8 cellular contexts compared by ENCODE assay signal in genomic region chr4:10115271-10115656, GRCh38. TPM values are rescaled to one million over a fixed set of nuclear protein-coding genes. Genes with fewer than 3 reads are reported as not detected.
DNase-seq lines count a peak whose midpoint lies in the region; ATAC-seq and TF ChIP-seq lines count a peak whose summit lies in the region.

No MANE protein-coding gene starts in this region.

- 0% methylated on average over 8 of the region's 8 CpGs for WGBS in mammary epithelial cell (ENCODE audit: low coverage, missing lambda C conversion rate)
- 55% methylated on average over 8 of the region's 8 CpGs for WGBS in mesenchymal stem cell

- H2AFZ ChIP-seq in mammary epithelial cell (ENCODE audit: low read depth, low read length): no peak overlapping the region
- H2AFZ ChIP-seq in mesenchymal stem cell (ENCODE audit: low read depth, low read length): no peak overlapping the region

- H4K20me1 ChIP-seq in mammary epithelial cell (ENCODE audit: insufficient read depth, low read length): peaks cover 3% of the 10 kb centered on the region

- intact Hi-C loops in mammary epithelial cell (cut with micrococcal nuclease): loop anchor here (1.0 kb wide), 1 partner anchor 19 kb away; no protein-coding TSS in a partner anchor

- H3K36me3 ChIP-seq in BE2C (peaks cover 32% of the 10 kb centered on the region), MG63 (peaks cover 51% of the 10 kb centered on the region), mammary epithelial cell (ENCODE audit: insufficient read depth, low read length) (peaks cover 42% of the 10 kb centered on the region), mesenchymal stem cell (ENCODE audit: control insufficient read depth in 1 of 2, insufficient read depth in 2 of 2, low read depth in 1 of 2, low read length in 2 of 2) (peaks cover 47 to 56% of the 10 kb centered on the region in 2 experiments)

- in situ Hi-C loops in mammary epithelial cell (cut with MboI; ENCODE audit: low sequenced_read_pairs in 2 of 2): no loop called here

- H3K27ac ChIP-seq in mammary epithelial cell (ENCODE audit: insufficient read depth, low read depth, low read length) (peak overlapping the region; percentile 59), mesenchymal stem cell (ENCODE audit: low read length, poor library complexity, severe bottlenecking) (peak overlapping the region; percentile 91)

- H3K9me3 ChIP-seq in BE2C: no peaks in the 10 kb centered on the region
- no peaks in the 10 kb centered on the region for H3K9me3 ChIP-seq in MG63
- H3K9me3 ChIP-seq in mammary epithelial cell (replicated peaks; ENCODE audit: insufficient read depth, low read length): no peaks in the 10 kb centered on the region
- H3K9me3 ChIP-seq in mesenchymal stem cell (ENCODE audit: control insufficient read depth, low read length): no peaks in the 10 kb centered on the region

- H3K4ac ChIP-seq in mesenchymal stem cell (ENCODE audit: low read depth in 1 of 2, low read length in 2 of 2): no peak overlapping the region

- no peak overlapping the region for H2BK120ac ChIP-seq in mesenchymal stem cell (ENCODE audit: low read depth, low read length)

- H2BK15ac ChIP-seq in mesenchymal stem cell (ENCODE audit: low read depth, poor library complexity, severe bottlenecking): no peak overlapping the region

- no peak overlapping the region for H2AK5ac ChIP-seq in mesenchymal stem cell (ENCODE audit: low read length, severe bottlenecking)

- 0 out of 2 replicates have a peak, but pooled peaks cover 3% of the 10 kb centered on the region for H3K4me1 ChIP-seq in BE2C
- H3K4me1 ChIP-seq in mammary epithelial cell (ENCODE audit: insufficient read depth, low read length): peaks cover 46% of the 10 kb centered on the region
- H3K4me1 ChIP-seq in mesenchymal stem cell (ENCODE audit: control insufficient read depth, insufficient read depth, low read depth, low read length): peaks cover 25% of the 10 kb centered on the region

- H2BK12ac ChIP-seq in mesenchymal stem cell (ENCODE audit: low read length in 2 of 2): no peak overlapping the region

- H3K79me2 ChIP-seq in mammary epithelial cell (ENCODE audit: insufficient read depth, low read length): peaks cover 61% of the 10 kb centered on the region

- TSS peak; percentile 40 for BruUV-seq in mammary epithelial cell (replicated peaks; lab: Mats Ljungman, UMichigan)

- peak overlapping the region; percentile 83 for H3K9ac ChIP-seq in mammary epithelial cell (ENCODE audit: insufficient read depth, low read length)
- H3K9ac ChIP-seq in mesenchymal stem cell (ENCODE audit: low read length): peak overlapping the region; percentile 97

- no peak overlapping the region for H4K8ac ChIP-seq in mesenchymal stem cell (ENCODE audit: low read length)

- no peak overlapping the region for H2BK5ac ChIP-seq in mesenchymal stem cell (ENCODE audit: low read depth, low read length, poor library complexity, severe bottlenecking)

- DNase-seq in BE2C (no peak), MG63 (peak; percentile 22), mammary epithelial cell (peak; percentile 45), mesenchymal stem cell (peak; percentile 65), superior temporal gyrus (ENCODE audit: extremely low spot score) (no peak), 8988T (no peak), NCI-H446 (lab: John Stamatoyannopoulos, UW) (no peak)

- peak overlapping the region; percentile 73 for H3K4me3 ChIP-seq in BE2C (ENCODE audit: low read depth, low read length)
- peak overlapping the region; percentile 64 for H3K4me3 ChIP-seq in MG63
- peak overlapping the region; percentile 79 to 88 (median 84) for H3K4me3 ChIP-seq in mammary epithelial cell (replicated peaks in 1 of 3; ENCODE audit: insufficient read depth in 1 of 3, low read depth in 2 of 3, low read length in 3 of 3)
- peak overlapping the region; percentile 81 to 97 for H3K4me3 ChIP-seq in mesenchymal stem cell (ENCODE audit: insufficient read depth in 1 of 2, low read depth in 1 of 2, low read length in 2 of 2)

- CTCF ChIA-PET in mammary epithelial cell (lab: Charles Lee; ENCODE audit: low non-redundant PET): interaction anchor here (0.7 kb wide), 1 partner anchor 100 kb away, joined by 3 read pairs; no protein-coding TSS in a partner anchor

- peak overlapping the region in 1 of 2 experiments; percentile 28 for H3K18ac ChIP-seq in mesenchymal stem cell (ENCODE audit: low read depth in 1 of 2, low read length in 2 of 2)

- peak overlapping the region; percentile 86 for H3K4me2 ChIP-seq in mammary epithelial cell (ENCODE audit: insufficient read depth, low read depth, low read length)
- peak overlapping the region; percentile 76 for H3K4me2 ChIP-seq in mesenchymal stem cell (ENCODE audit: low read length, poor library complexity, severe bottlenecking)

- peaks cover 2% of the 10 kb centered on the region for H3K79me1 ChIP-seq in mesenchymal stem cell (replicated peaks; ENCODE audit: low read length, poor library complexity, severe bottlenecking)

- TF ChIP-seq CTCF in BE2C (IDR thresholded peaks at IDR 0.05; ENCODE audit: low read depth, low read length): no peak
- TF ChIP-seq CTCF in mammary epithelial cell (conservative IDR thresholded peaks at IDR 0.05 in 1 of 2, IDR thresholded peaks at IDR 0.05 in 1 of 2; ENCODE audit: extremely low read depth in 1 of 2, insufficient read depth in 1 of 2, low read depth in 1 of 2, low read length in 2 of 2): no peak

- ATAC-seq in GM21360 (IDR thresholded peaks at IDR 0.05; ENCODE audit: unreplicated experiment): no peak

- no peak overlapping the region for H3K23ac ChIP-seq in mesenchymal stem cell (ENCODE audit: low read length in 2 of 2)

- H4K91ac ChIP-seq in mesenchymal stem cell (ENCODE audit: low read length): peak overlapping the region; percentile 25

- dilution Hi-C loops in mammary epithelial cell (cut with HindIII; ENCODE audit: low sequenced_read_pairs): no loop called here

- no peaks in the 10 kb centered on the region for H3K27me3 ChIP-seq in BE2C
- no peaks in the 10 kb centered on the region for H3K27me3 ChIP-seq in MG63
- H3K27me3 ChIP-seq in mammary epithelial cell (ENCODE audit: insufficient read depth, low read length): no peaks in the 10 kb centered on the region
- H3K27me3 ChIP-seq in mesenchymal stem cell (ENCODE audit: control insufficient read depth in 1 of 2, insufficient read depth in 1 of 2, low read length in 2 of 2): no peaks in the 10 kb centered on the region

- no peak overlapping the region for H3K14ac ChIP-seq in mesenchymal stem cell (ENCODE audit: low read length in 2 of 2)

RNA-seq across cellular contexts. Expression of gene WDR1, which starts 1.3 kb away (rescaled TPM):
- polyA plus RNA-seq in BE2C (2012; ENCODE audit: insufficient read depth, insufficient read length, low read depth): 93.6 TPM
- 181 and 237 TPM in 2 replicates for total RNA-seq in MG63 (2014; rRNA removed; shearing (Covaris generic); ENCODE audit: low replicate concordance)
- total RNA-seq in mammary epithelial cell: 100 to 1,000 TPM; 384 to 470 TPM
- polyA plus RNA-seq in mammary epithelial cell: 466 TPM
- polyA minus RNA-seq in mammary epithelial cell: 713 TPM
- 208 TPM for polyA plus RNA-seq in mesenchymal stem cell (2013, experiment 1 of 2)
- polyA plus RNA-seq in mesenchymal stem cell (2013, experiment 2 of 2): 215 TPM

Comparison
In these comparisons a context has a peak if more than half of its experiments do, and no peak if none do; other contexts are left out.
1. DNase-seq: peak in MG63 (single experiment), mammary epithelial cell (single experiment) and mesenchymal stem cell (single experiment); none in BE2C (single experiment), superior temporal gyrus (single experiment), 8988T (single experiment) and NCI-H446 (0 of 2).
2. Peak in every context shown above with its lines, with median percentiles within 50 percentile points of each other: H3K4me3 ChIP-seq.